In the genomic region with DNA sequence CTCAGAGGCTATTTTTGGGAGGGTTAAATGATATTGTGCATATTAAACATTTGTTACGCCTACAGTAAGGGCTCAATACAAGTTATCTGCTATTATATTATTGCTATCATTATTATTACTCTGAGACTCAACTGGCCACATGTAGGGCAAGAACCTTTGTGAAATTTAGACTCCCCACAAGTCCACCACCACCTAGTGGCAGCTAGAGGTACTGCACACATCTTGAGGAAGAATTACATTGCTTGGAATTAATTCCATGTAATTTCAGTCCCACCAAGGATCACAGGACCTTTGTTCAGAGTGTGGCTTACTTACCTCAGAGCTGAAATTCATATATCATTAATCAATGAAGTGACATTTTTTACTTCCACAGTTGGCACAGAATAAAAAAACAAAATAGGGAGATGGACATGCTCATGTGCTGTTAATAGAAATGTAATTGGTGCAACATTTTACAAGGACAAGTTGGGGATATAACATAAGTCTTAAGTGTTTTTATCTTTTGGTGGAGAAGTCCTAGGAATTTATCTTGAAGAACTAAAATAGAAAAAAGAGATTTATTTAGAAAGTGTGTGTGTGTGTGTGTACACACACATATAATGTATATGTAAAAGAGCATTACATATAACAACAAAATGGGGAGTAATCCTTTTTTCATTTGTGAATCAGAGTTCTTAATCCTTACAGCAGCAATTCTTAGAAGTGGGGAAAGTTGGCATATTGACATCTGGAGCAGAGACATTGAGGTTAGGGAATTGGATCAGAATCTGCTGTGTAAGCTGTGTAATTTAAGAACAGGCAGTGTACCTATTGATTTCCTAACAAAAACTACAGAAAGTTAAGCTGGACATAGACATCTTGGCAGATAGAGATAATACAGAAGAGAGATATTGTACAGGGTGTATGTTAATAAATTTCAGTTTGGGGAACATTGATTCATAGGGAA, we compare ENCODE assay signal across 8 cellular contexts. TPM values are rescaled to one million over a fixed set of nuclear protein-coding genes. Genes with fewer than 3 reads are reported as not detected.
DNase-seq lines count a peak whose midpoint lies in the region; ATAC-seq, FAIRE-seq and TF ChIP-seq lines count a peak whose summit lies in the region.

No MANE protein-coding gene starts in this region.

- peak; percentile 91 for TF ChIP-seq CTCF in GM10266 (IDR thresholded peaks at IDR 0.05; ENCODE audit: control insufficient read depth, insufficient read depth, low read depth, missing control alignments)
- TF ChIP-seq CTCF in chondrocyte (IDR thresholded peaks at IDR 0.05), result peak; percentile 92
- peak; percentile 78 for TF ChIP-seq CTCF in HepG2 (CRISPR knock-in tag; IDR thresholded peaks at IDR 0.05)

- no peaks in the 10 kb centered on the region for H3K27me3 ChIP-seq in HepG2 (ENCODE audit: control insufficient read depth in 1 of 2, insufficient read depth in 2 of 2, low read length in 2 of 2)

- H3K9me3 ChIP-seq in HepG2 (ENCODE audit: low read length), result no peaks in the 10 kb centered on the region

- CTCF ChIA-PET in HepG2 (lab: Yijun Ruan, JAX; ENCODE audit: low intra/inter-chr PET ratio, low total read pairs), result interaction anchor here (1.6 kb wide), 1 partner anchor 10 kb away, joined by 6 read pairs; a partner anchor contains a TSS

- H3K4me3 ChIP-seq in HepG2 (replicated peaks in 1 of 3; ENCODE audit: insufficient read depth in 1 of 3, low read depth in 2 of 3, low read length in 3 of 3), result no peak overlapping the region

- FAIRE-seq in HepG2 (lab: Jason Lieb, UNC), result peak; percentile 59

- no peak overlapping the region for H3K4me2 ChIP-seq in HepG2 (ENCODE audit: low read depth, low read length)

- ATAC-seq in HG02852 (IDR thresholded peaks at IDR 0.05; ENCODE audit: unreplicated experiment), result peak; percentile 77
- ATAC-seq in HepG2, result peak; percentile 56; the same call in 2 of the 3 replicates
- no peak for ATAC-seq in GM21619 (IDR thresholded peaks at IDR 0.05; ENCODE audit: unreplicated experiment)

- no peak overlapping the region for H3K4me3 Mint-ChIP-seq in chondrocyte (ENCODE audit: unreplicated experiment)

- H2AFZ ChIP-seq in HepG2 (ENCODE audit: low read length), result no peak overlapping the region

- H3K4me1 Mint-ChIP-seq in chondrocyte (ENCODE audit: low read depth), result peaks cover 31% of the 10 kb centered on the region

- TF ChIP-seq POLR2A in HepG2 (IDR thresholded peaks at IDR 0.05; ENCODE audit: insufficient read depth in 1 of 2, low read depth in 2 of 2, low read length in 2 of 2), result no peak

- no peak overlapping the region for H3K27ac ChIP-seq in HepG2 (ENCODE audit: extremely low read length, insufficient read depth, low read length)

- TF ChIP-seq EP300 in HepG2 (IDR thresholded peaks at IDR 0.05; ENCODE audit: low read depth in 2 of 2, low read length in 2 of 2) (no peak), HepG2 (CRISPR knock-in tag; IDR thresholded peaks at IDR 0.05; ENCODE audit: borderline replicate concordance) (no peak)

- 64% methylated on average over 1 of the region's 1 CpG for WGBS in HepG2 (ENCODE audit: low lambda C conversion rate)

- H3K9me3 Mint-ChIP-seq in chondrocyte (ENCODE audit: low read depth), result no peaks in the 10 kb centered on the region

- in situ Hi-C loops in HepG2 (cut with HindIII; ENCODE audit: extremely low pct_ligation_motif_present, low pct_unique_long_range_greater_than_20kb), result loop anchor here (5.0 kb wide), 1 partner anchor 159 kb away; no protein-coding TSS in a partner anchor

- no TSS peak for BruUV-seq in HepG2 (replicated peaks; lab: Mats Ljungman, UMichigan)

- peaks cover 10% of the 10 kb centered on the region for H3K79me2 ChIP-seq in HepG2 (ENCODE audit: insufficient read depth, low read length)

- no peak overlapping the region for H3K27ac Mint-ChIP-seq in chondrocyte (ENCODE audit: unreplicated experiment)

- DNase-seq in GM10266 (ENCODE audit: extremely low spot score), result peak; percentile 65
- peak; percentile 75 for DNase-seq in NCI-H2227 (lab: John Stamatoyannopoulos, UW; ENCODE audit: unreplicated experiment)
- DNase-seq in activated CD4-positive, CD25-positive, alpha-beta regulatory T cell treated with anti-CD3 and anti-CD28 coated beads, Interleukin-2, amount 50 U/mL, for 16 hours (ENCODE audit: low read depth, low spot score), result peak; percentile 59
- no peak for DNase-seq in chondrocyte (ENCODE audit: low spot score)
- peak; percentile 70 for DNase-seq in HepG2 (ENCODE audit: low spot score)
- peak; percentile 30 to 38 (median 37) for DNase-seq in stimulated activated CD4-positive, alpha-beta T cell treated with anti-CD3 and anti-CD28 coated beads, TNF-alpha, amount 100 ng/mL, for 1 hour (ENCODE audit: low read depth in 3 of 3, low spot score in 1 of 3)

- TF ChIP-seq RAD21 in HepG2 (CRISPR knock-in tag; IDR thresholded peaks at IDR 0.05), result no peak

- peaks cover 2% of the 10 kb centered on the region for H3K36me3 Mint-ChIP-seq in chondrocyte (ENCODE audit: low read depth)

- no peaks in the 10 kb centered on the region for H3K27me3 Mint-ChIP-seq in chondrocyte (ENCODE audit: low read depth)

- POLR2A ChIA-PET in HepG2 (lab: Yijun Ruan, JAX), result interaction anchor here (0.6 to 1.6 kb wide), 3 partner anchors 9 to 87 kb away, joined by 4 read pairs; a partner anchor contains a TSS

- peaks cover 9% of the 10 kb centered on the region; the same call in 1 of the 2 replicates for H3K4me1 ChIP-seq in HepG2 (ENCODE audit: insufficient read depth, low read length)

- H4K20me1 ChIP-seq in HepG2 (ENCODE audit: insufficient read depth, low read length), result no peaks in the 10 kb centered on the region

- peaks cover 0 to 7% of the 10 kb centered on the region in 2 experiments; a peak in 3 of 5 replicates for H3K36me3 ChIP-seq in HepG2 (replicated peaks in 1 of 2; ENCODE audit: control insufficient read depth in 1 of 2, insufficient read depth in 2 of 2, low read length in 2 of 2)

- no peak overlapping the region for H3K9ac ChIP-seq in HepG2 (ENCODE audit: insufficient read depth, low read depth, low read length)

- intact Hi-C loops in HepG2 (cut with micrococcal nuclease; ENCODE audit: unreplicated experiment), result loop anchor here (2.0 kb wide), 1 partner anchor 157 kb away; no protein-coding TSS in a partner anchor

TF ChIP-seq in HepG2, 621 proteins besides CTCF, POLR2A, EP300 and RAD21 (continues in another document):
- TF ChIP-seq SP2 (CRISPR knock-in tag; IDR thresholded peaks at IDR 0.05) (no peak), SMC3 (IDR thresholded peaks at IDR 0.05; ENCODE audit: low read length) (peak; percentile 73), BHLHE40 (IDR thresholded peaks at IDR 0.05; ENCODE audit: low read length) (no peak), MXI1 (IDR thresholded peaks at IDR 0.05; ENCODE audit: borderline replicate concordance, low read depth, low read length) (no peak), STAG1 (CRISPR knock-in tag; IDR thresholded peaks at IDR 0.05) (peak; percentile 61)

RNA-seq across cellular contexts. Expression of a gene that starts 11.2 kb away (rescaled TPM):
- total RNA-seq in chondrocyte, result 43.6 to 59.8 TPM (median 54.0 TPM) in 3 replicates
- 19.2 and 19.8 TPM in 2 replicates for total RNA-seq in HepG2 (2016; rRNA removed; fragmentation: Illumina TruSeq; extraction: Trizol)
- 46.9 and 48.3 TPM in 2 replicates for total RNA-seq in HepG2 (2016; cell fraction: cytosol; rRNA removed; fragmentation: Illumina TruSeq; extraction: Trizol; ENCODE audit: low read depth)
- 14.8 and 19.7 TPM in 2 replicates for total RNA-seq in HepG2 (2016; cell fraction: insoluble cytoplasmic fraction; rRNA removed; fragmentation: Illumina TruSeq; extraction: Trizol)
- 57.6 and 63.8 TPM in 2 replicates for total RNA-seq in HepG2 (2016; cell fraction: membrane; rRNA removed; fragmentation: Illumina TruSeq; extraction: Trizol)
- total RNA-seq in HepG2 (2016; cell fraction: nucleus; rRNA removed; fragmentation: Illumina TruSeq; extraction: Trizol), result 11.9 and 14.4 TPM in 2 replicates
- polyA plus RNA-seq in HepG2 (2011; rRNA removed), result 10.1 and 11.3 TPM in 2 replicates
- 10.6 and 13.0 TPM in 2 replicates for polyA plus RNA-seq in HepG2 (2011; cell fraction: cytosol; rRNA removed)
- 6.4 and 6.5 TPM in 2 replicates for polyA plus RNA-seq in HepG2 (2011; cell fraction: nucleus; rRNA removed)
- polyA plus RNA-seq in HepG2 (2012), result 10.6 and 12.3 TPM in 2 replicates
- 72.4 and 72.7 TPM in 2 replicates for polyA plus RNA-seq in HepG2 (2016; cell fraction: cytosol; fragmentation: Illumina TruSeq; extraction: Trizol; ENCODE audit: low read depth)
- polyA plus RNA-seq in HepG2 (2016; cell fraction: insoluble cytoplasmic fraction; fragmentation: Illumina TruSeq; extraction: Trizol; ENCODE audit: low read depth), result 20.1 and 23.8 TPM in 2 replicates
- 67.8 and 75.8 TPM in 2 replicates for polyA plus RNA-seq in HepG2 (2016; cell fraction: membrane; fragmentation: Illumina TruSeq; extraction: Trizol; ENCODE audit: low read depth)
- 20.9 and 21.6 TPM in 2 replicates for polyA plus RNA-seq in HepG2 (2016; cell fraction: nucleus; fragmentation: Illumina TruSeq; extraction: Trizol; ENCODE audit: insufficient read depth, low read depth)
- polyA minus RNA-seq in HepG2 (2011; rRNA and poly(A)+ RNA removed; ENCODE audit: low replicate concordance), result 2.8 and 10.7 TPM in 2 replicates
- polyA minus RNA-seq in HepG2 (2011; cell fraction: cytosol; rRNA and poly(A)+ RNA removed), result 9.2 and 9.4 TPM in 2 replicates
- 15.0 and 15.5 TPM in 2 replicates for polyA minus RNA-seq in HepG2 (2011; cell fraction: nucleus; rRNA and poly(A)+ RNA removed)

RNA-seq across cellular contexts. Expression of a gene that starts 34.8 kb away (rescaled TPM):
- total RNA-seq in chondrocyte, result 1.3 to 3.1 TPM (median 3.0 TPM) in 3 replicates
- total RNA-seq in HepG2 (2016; rRNA removed; fragmentation: Illumina TruSeq; extraction: Trizol), result 1.3 and 1.9 TPM in 2 replicates
- 0.62 and 1.0 TPM in 2 replicates for total RNA-seq in HepG2 (2016; cell fraction: cytosol; rRNA removed; fragmentation: Illumina TruSeq; extraction: Trizol; ENCODE audit: low read depth)
- total RNA-seq in HepG2 (2016; cell fraction: insoluble cytoplasmic fraction; rRNA removed; fragmentation: Illumina TruSeq; extraction: Trizol), result 1.7 and 2.0 TPM in 2 replicates
- total RNA-seq in HepG2 (2016; cell fraction: membrane; rRNA removed; fragmentation: Illumina TruSeq; extraction: Trizol), result 1.5 and 1.8 TPM in 2 replicates
- total RNA-seq in HepG2 (2016; cell fraction: nucleus; rRNA removed; fragmentation: Illumina TruSeq; extraction: Trizol), result 0.99 and 1.3 TPM in 2 replicates
- 0.87 and 1.1 TPM in 2 replicates for polyA plus RNA-seq in HepG2 (2011; rRNA removed)
- 0.75 and 2.2 TPM in 2 replicates for polyA plus RNA-seq in HepG2 (2011; cell fraction: cytosol; rRNA removed)
- polyA plus RNA-seq in HepG2 (2011; cell fraction: nucleus; rRNA removed), result 0.47 and 1.4 TPM in 2 replicates
- 0.43 and 1.2 TPM in 2 replicates for polyA plus RNA-seq in HepG2 (2012)
- 0.35 and 0.36 TPM in 2 replicates for polyA plus RNA-seq in HepG2 (2016; cell fraction: cytosol; fragmentation: Illumina TruSeq; extraction: Trizol; ENCODE audit: low read depth)
- polyA plus RNA-seq in HepG2 (2016; cell fraction: insoluble cytoplasmic fraction; fragmentation: Illumina TruSeq; extraction: Trizol; ENCODE audit: low read depth), result 0.38 and 1.4 TPM in 2 replicates
- 0.78 and 1.4 TPM in 2 replicates for polyA plus RNA-seq in HepG2 (2016; cell fraction: membrane; fragmentation: Illumina TruSeq; extraction: Trizol; ENCODE audit: low read depth)
- 2.2 and 2.9 TPM in 2 replicates for polyA plus RNA-seq in HepG2 (2016; cell fraction: nucleus; fragmentation: Illumina TruSeq; extraction: Trizol; ENCODE audit: insufficient read depth, low read depth)
- polyA minus RNA-seq in HepG2 (2011; rRNA and poly(A)+ RNA removed; ENCODE audit: low replicate concordance), result 0.32 TPM in 1 of 2 replicates, not detected in the other
- polyA minus RNA-seq in HepG2 (2011; cell fraction: cytosol; rRNA and poly(A)+ RNA removed), result 1.8 and 2.4 TPM in 2 replicates
- 1.5 and 2.5 TPM in 2 replicates for polyA minus RNA-seq in HepG2 (2011; cell fraction: nucleus; rRNA and poly(A)+ RNA removed)
